1 cellular context compared by ENCODE assay signal in genomic region chr6:47080083-47080596, GRCh38.
TF ChIP-seq lines count a peak whose summit lies in the region.

No MANE protein-coding gene starts in this region.

TF ChIP-seq in HepG2, 621 proteins besides CTCF, POLR2A, EP300 and RAD21 (continued from another document):
- TF ChIP-seq ZNF280D (CRISPR knock-in tag; IDR thresholded peaks at IDR 0.05) (0 out of 2 replicates have a peak, but pooled peaks have one; percentile 24), NCOA5 (CRISPR knock-in tag; IDR thresholded peaks at IDR 0.05) (no peak), ZNF615 (CRISPR knock-in tag; IDR thresholded peaks at IDR 0.05; ENCODE audit: borderline replicate concordance) (no peak), EED (CRISPR knock-in tag; IDR thresholded peaks at IDR 0.05) (no peak), CREB1 (IDR thresholded peaks at IDR 0.05) (no peak), CREB1 (CRISPR knock-in tag; IDR thresholded peaks at IDR 0.05) (no peak), FLYWCH1 (CRISPR knock-in tag; IDR thresholded peaks at IDR 0.05) (no peak), PBX2 (CRISPR knock-in tag; IDR thresholded peaks at IDR 0.05) (no peak), RELA (CRISPR knock-in tag; IDR thresholded peaks at IDR 0.05) (no peak), U2AF1 (optimal IDR thresholded peaks at IDR 0.05; ENCODE audit: low read depth, low read length) (no peak), ZNF704 (CRISPR knock-in tag; IDR thresholded peaks at IDR 0.05; ENCODE audit: borderline replicate concordance) (no peak), ZNF564 (CRISPR knock-in tag; IDR thresholded peaks at IDR 0.05) (peak; percentile 90; the same call in 1 of the 2 replicates), CC2D1A (CRISPR knock-in tag; IDR thresholded peaks at IDR 0.05) (no peak), ZNF12 (CRISPR knock-in tag; IDR thresholded peaks at IDR 0.05) (peak; percentile 48; the same call in 1 of the 2 replicates), ONECUT2 (CRISPR knock-in tag; IDR thresholded peaks at IDR 0.05) (no peak), SOX6 (IDR thresholded peaks at IDR 0.05) (no peak), SOX6 (CRISPR knock-in tag; IDR thresholded peaks at IDR 0.05) (0 out of 2 replicates have a peak, but pooled peaks have one; percentile 15), FOXO4 (CRISPR knock-in tag; conservative IDR thresholded peaks at IDR 0.05) (no peak), ZNF234 (CRISPR knock-in tag; conservative IDR thresholded peaks at IDR 0.05) (no peak), ZNF30 (CRISPR knock-in tag; IDR thresholded peaks at IDR 0.05) (no peak)
